Comparison of ENCODE assay signal across 1 cellular context in genomic region chr9:84997472-84997871, GRCh38.
TF ChIP-seq lines count a peak whose summit lies in the region.

No MANE protein-coding gene starts in this region.

TF ChIP-seq in H1, 55 proteins besides CTCF, POLR2A, EP300 and RAD21 (continued from another document):
- no peak for TF ChIP-seq KDM4A (IDR thresholded peaks at IDR 0.05; ENCODE audit: low read depth, low read length, severe bottlenecking)
- no peak for TF ChIP-seq PHF8 (conservative IDR thresholded peaks at IDR 0.05; ENCODE audit: low read depth, low read length)
- no peak for TF ChIP-seq POLR2AphosphoS5 (IDR thresholded peaks at IDR 0.05; ENCODE audit: low read depth, low read length)
- no peak for TF ChIP-seq CEBPB (IDR thresholded peaks at IDR 0.05; ENCODE audit: low read depth, low read length)
- no peak for TF ChIP-seq BRCA1 (IDR thresholded peaks at IDR 0.05; ENCODE audit: low read depth, low read length)
- no peak for TF ChIP-seq TBP (IDR thresholded peaks at IDR 0.05; ENCODE audit: low read depth, low read length)
- TF ChIP-seq KDM5A (IDR thresholded peaks at IDR 0.05; ENCODE audit: low read length), result no peak
- TF ChIP-seq FOSL1 (IDR thresholded peaks at IDR 0.05; ENCODE audit: insufficient read depth, low read depth, low read length), result no peak
- TF ChIP-seq SIX5 (IDR thresholded peaks at IDR 0.05; ENCODE audit: low read depth, low read length), result no peak
- no peak for TF ChIP-seq USF2 (IDR thresholded peaks at IDR 0.05; ENCODE audit: low read length)
TF ChIP-seq in H1: peak in this region for 0.
